1 cellular context compared by ENCODE assay signal in the genomic region with DNA sequence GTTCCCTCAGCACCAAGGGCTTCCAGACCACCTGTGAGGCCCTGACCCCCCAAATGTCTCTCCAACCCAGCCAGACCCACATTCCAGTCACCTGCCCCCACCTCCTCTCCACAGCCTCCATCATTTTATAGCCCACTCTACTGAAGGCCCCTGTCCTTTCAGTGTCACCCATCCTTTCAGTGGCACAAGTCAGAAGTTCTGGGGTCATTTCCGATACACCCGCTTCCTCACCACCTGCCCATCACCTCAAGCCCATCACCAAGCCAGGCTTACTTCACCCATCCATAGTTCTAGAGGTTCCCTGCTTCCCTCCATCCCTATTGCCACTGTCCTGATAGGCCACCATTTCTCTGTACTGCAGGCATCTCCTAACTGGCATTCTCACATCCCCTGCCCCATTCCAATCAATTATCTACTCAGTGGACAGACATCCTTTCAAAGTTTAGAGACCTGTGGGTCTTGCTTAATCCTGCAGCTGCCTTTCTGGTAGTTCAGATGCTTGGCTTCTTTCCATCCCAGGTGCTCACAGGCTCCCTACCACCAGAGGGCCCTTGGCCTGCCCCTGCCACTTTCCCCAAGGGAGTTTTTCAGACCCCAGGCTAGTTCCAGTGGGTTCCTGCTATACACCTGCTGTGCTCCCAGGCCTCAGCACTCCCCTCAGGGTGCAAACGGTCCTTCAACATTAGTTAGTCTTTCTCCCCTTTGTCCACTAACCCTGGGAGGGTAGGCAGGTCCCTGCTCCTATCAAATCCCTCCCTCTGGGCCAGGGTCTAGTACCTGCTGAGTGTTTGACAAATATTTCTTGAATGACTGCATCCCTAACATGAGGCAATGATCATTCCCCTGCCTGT.
TF ChIP-seq lines count a peak whose summit lies in the region.

No MANE protein-coding gene starts in this region.

TF ChIP-seq in HEK293, 187 proteins besides CTCF, POLR2A, EP300 and RAD21 (continued from another document):
- TF ChIP-seq, protein P1, sequence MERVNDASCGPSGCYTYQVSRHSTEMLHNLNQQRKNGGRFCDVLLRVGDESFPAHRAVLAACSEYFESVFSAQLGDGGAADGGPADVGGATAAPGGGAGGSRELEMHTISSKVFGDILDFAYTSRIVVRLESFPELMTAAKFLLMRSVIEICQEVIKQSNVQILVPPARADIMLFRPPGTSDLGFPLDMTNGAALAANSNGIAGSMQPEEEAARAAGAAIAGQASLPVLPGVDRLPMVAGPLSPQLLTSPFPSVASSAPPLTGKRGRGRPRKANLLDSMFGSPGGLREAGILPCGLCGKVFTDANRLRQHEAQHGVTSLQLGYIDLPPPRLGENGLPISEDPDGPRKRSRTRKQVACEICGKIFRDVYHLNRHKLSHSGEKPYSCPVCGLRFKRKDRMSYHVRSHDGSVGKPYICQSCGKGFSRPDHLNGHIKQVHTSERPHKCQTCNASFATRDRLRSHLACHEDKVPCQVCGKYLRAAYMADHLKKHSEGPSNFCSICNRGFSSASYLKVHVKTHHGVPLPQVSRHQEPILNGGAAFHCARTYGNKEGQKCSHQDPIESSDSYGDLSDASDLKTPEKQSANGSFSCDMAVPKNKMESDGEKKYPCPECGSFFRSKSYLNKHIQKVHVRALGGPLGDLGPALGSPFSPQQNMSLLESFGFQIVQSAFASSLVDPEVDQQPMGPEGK (tag by site-specific recombination; IDR thresholded peaks at IDR 0.05) = no peak
- TF ChIP-seq GLIS1 (tag by site-specific recombination; IDR thresholded peaks at IDR 0.05) (peak; percentile 37), GLIS2 (tag by site-specific recombination; IDR thresholded peaks at IDR 0.05) (no peak), ZNF391 (tag by site-specific recombination; IDR thresholded peaks at IDR 0.05; ENCODE audit: borderline replicate concordance, low read depth) (no peak)
